23 cellular contexts compared by ENCODE assay signal in genomic region chr2:72457801-72458516, GRCh38.
DNase-seq lines count a peak whose midpoint lies in the region; TF ChIP-seq lines count a peak whose summit lies in the region.
"Had no signal": no experiment of that assay in that cellular context is flagged by ENCODE, and none has a peak within 500 bp of the region (broad histone marks: within the 10 kb centered on the region; RNA-seq: fewer than 3 reads in every experiment).

No MANE protein-coding gene starts in this region.

- CTCF ChIA-PET in RWPE1 (lab: Yijun Ruan, JAX): no interaction called here

- H3K36me3 ChIP-seq in trophoblast cell (ENCODE audit: control insufficient read depth in 1 of 2, insufficient read depth in 2 of 2, low read length in 2 of 2) (no peaks in the 10 kb centered on the region), neuronal stem cell (replicated peaks in 1 of 2; ENCODE audit: control insufficient read depth in 2 of 2, insufficient read depth in 2 of 2, low read length in 2 of 2) (no peaks in the 10 kb centered on the region)
- H3K36me3 ChIP-seq: BLaER1 had no signal

- H2BK120ac ChIP-seq in trophoblast cell (ENCODE audit: insufficient read depth, low read length, poor library complexity) (no peak overlapping the region), neuronal stem cell (ENCODE audit: low read depth, low read length) (no peak overlapping the region)

- no peak overlapping the region for H4K12ac ChIP-seq in trophoblast cell (ENCODE audit: low read depth, low read length)

- H3K4me2 ChIP-seq in trophoblast cell (ENCODE audit: low read length) (no peak overlapping the region), neuronal stem cell (ENCODE audit: insufficient read depth, low read length, poor library complexity, severe bottlenecking) (no peak overlapping the region)
- H3K4me2 ChIP-seq: BLaER1, neural progenitor cell had no signal

- H4K91ac ChIP-seq in trophoblast cell (ENCODE audit: low read depth, low read length): no peak overlapping the region
- H4K91ac ChIP-seq in neuronal stem cell (ENCODE audit: low read depth, low read length, poor library complexity): no peak overlapping the region

- no CpG with 5 or more reads among the region's 6 CpGs for WGBS in trophoblast cell (ENCODE audit: extremely low coverage, insufficient coverage, insufficient read length)
- no CpG with 5 or more reads among the region's 6 CpGs for WGBS in neuronal stem cell (ENCODE audit: extremely low coverage in 2 of 2, insufficient read length in 2 of 2, insufficient replicate concordance in 1 of 2), 2 donors

- DNase-seq in GM04503 (ENCODE audit: low read depth): peak; percentile 61
- peak; percentile 6 for DNase-seq in RWPE1 (ENCODE audit: low spot score)
- peak; percentile 36 for DNase-seq in fibroblast of mammary gland (ENCODE audit: low read depth)
- DNase-seq in trophoblast cell: peak; percentile 37 to 91
- no peak for DNase-seq in stimulated activated CD4-positive, alpha-beta T cell treated with anti-CD3 and anti-CD28 coated beads, Interleukin-2, amount 100 ng/mL, for 48 hours
- DNase-seq in medulla oblongata (ENCODE audit: extremely low spot score): no peak
- no peak for DNase-seq in neuronal stem cell (ENCODE audit: low spot score)
- DNase-seq: activated CD4-positive, alpha-beta T cell treated with anti-CD3 and anti-CD28 coated beads for 4 hours; activated CD8-positive, alpha-beta memory T cell treated with anti-CD3 and anti-CD28 coated beads, Interleukin-2, amount 10 ng/mL, durations not matched to agents 7 days and 5 days; dermis blood vessel endothelial cell; left colon; midbrain; MM.1S; NCI-H1694 treated with DMSO at 0.1 percent for 48 hours; NCI-H2227 treated with DMSO at 0.1 percent for 48 hours; NCI-H82; SJCRH30; stimulated activated CD4-positive, alpha-beta T cell treated with anti-CD3 and anti-CD28 coated beads, Interleukin-12 subunit alpha, Interleukin-12 subunit beta, amount 100 ng/mL, for 4 hours; stimulated activated CD8-positive, alpha-beta memory T cell treated with anti-CD3 and anti-CD28 coated beads, Interleukin-4, amount 100 ng/mL, for 48 hours; upper lobe of right lung had no signal

- H2BK15ac ChIP-seq in neuronal stem cell (ENCODE audit: low read length): no peak overlapping the region

- H4K8ac ChIP-seq in trophoblast cell (ENCODE audit: low read depth, low read length) (no peak overlapping the region), neuronal stem cell (ENCODE audit: low read depth, low read length) (no peak overlapping the region)

- H3K4ac ChIP-seq in trophoblast cell (ENCODE audit: low read depth, low read length): no peak overlapping the region
- H3K4ac ChIP-seq in neuronal stem cell (ENCODE audit: low read length): no peak overlapping the region

- H2AK5ac ChIP-seq in trophoblast cell (ENCODE audit: low read length) (no peak overlapping the region), neuronal stem cell (ENCODE audit: low read depth, low read length) (no peak overlapping the region)

- no peaks in the 10 kb centered on the region for H3K4me1 ChIP-seq in trophoblast cell (ENCODE audit: control insufficient read depth in 1 of 2, insufficient read depth in 2 of 2, low read length in 2 of 2)
- no peaks in the 10 kb centered on the region for H3K4me1 ChIP-seq in neuronal stem cell (ENCODE audit: control insufficient read depth in 2 of 2, insufficient read depth in 1 of 2, low read depth in 1 of 2, low read length in 2 of 2)
- H3K4me1 ChIP-seq: BLaER1, neural progenitor cell, SJCRH30, upper lobe of right lung had no signal

- no peak overlapping the region for H2AFZ ChIP-seq in trophoblast cell (ENCODE audit: insufficient read depth, low read length, poor library complexity)
- H2AFZ ChIP-seq in neuronal stem cell (ENCODE audit: low read length): no peak overlapping the region
- H2AFZ ChIP-seq: neural progenitor cell had no signal

- H3K79me1 ChIP-seq in trophoblast cell (ENCODE audit: low read length): no peaks in the 10 kb centered on the region
- no peaks in the 10 kb centered on the region for H3K79me1 ChIP-seq in neuronal stem cell (ENCODE audit: low read depth, low read length)

- H3K27ac ChIP-seq in RWPE1 (no peak overlapping the region), trophoblast cell (ENCODE audit: low read depth, low read length) (no peak overlapping the region), neuronal stem cell (replicated peaks; ENCODE audit: low read length) (no peak overlapping the region)
- H3K27ac ChIP-seq: BLaER1, HL-60, neural progenitor cell, SJCRH30, upper lobe of right lung had no signal

- no peak for TF ChIP-seq CTCF in RWPE1 (conservative IDR thresholded peaks at IDR 0.05; ENCODE audit: low read depth)
- no peak for TF ChIP-seq CTCF in fibroblast of mammary gland (conservative IDR thresholded peaks at IDR 0.05; ENCODE audit: control insufficient read depth, insufficient read depth, low read depth, low read length)

- POLR2A ChIA-PET in RWPE1 (lab: Yijun Ruan, JAX; ENCODE audit: low non-redundant PET): no interaction called here

- no peak overlapping the region for H3K23ac ChIP-seq in trophoblast cell (ENCODE audit: low read length)
- H3K23ac ChIP-seq in neuronal stem cell (ENCODE audit: low read depth, low read length, poor library complexity): no peak overlapping the region

- no peak overlapping the region for H2BK5ac ChIP-seq in trophoblast cell (ENCODE audit: low read depth, low read length, poor library complexity)
- no peak overlapping the region for H2BK5ac ChIP-seq in neuronal stem cell (ENCODE audit: low read length)

- H3K9ac ChIP-seq in trophoblast cell (ENCODE audit: low read length) (no peak overlapping the region), neuronal stem cell (ENCODE audit: low read depth, low read length, poor library complexity) (no peak overlapping the region)
- H3K9ac ChIP-seq: BLaER1, neural progenitor cell had no signal

- H2BK12ac ChIP-seq in trophoblast cell (ENCODE audit: low read length) (no peak overlapping the region), neuronal stem cell (ENCODE audit: low read length) (no peak overlapping the region)

- H3K14ac ChIP-seq in trophoblast cell (ENCODE audit: low read length) (no peak overlapping the region), neuronal stem cell (ENCODE audit: low read length) (no peak overlapping the region)

- no peaks in the 10 kb centered on the region for H3K79me2 ChIP-seq in trophoblast cell (ENCODE audit: control insufficient read depth, insufficient read depth, low read length, poor library complexity)

- H3K18ac ChIP-seq in trophoblast cell (ENCODE audit: low read length): no peak overlapping the region
- H3K18ac ChIP-seq in neuronal stem cell (ENCODE audit: low read length): no peak overlapping the region

- H3K9me3 ChIP-seq in trophoblast cell (ENCODE audit: insufficient read depth, low read depth, low read length) (no peaks in the 10 kb centered on the region), neuronal stem cell (replicated peaks in 1 of 2; ENCODE audit: control insufficient read depth in 2 of 2, insufficient read depth in 1 of 2, low read depth in 1 of 2, low read length in 2 of 2) (peaks cover 0 to 3% of the 10 kb centered on the region in 2 donors)

- H3K4me3 ChIP-seq in fibroblast of mammary gland (ENCODE audit: control insufficient read depth, low read depth, low read length) (no peak overlapping the region), trophoblast cell (ENCODE audit: low read depth, low read length) (no peak overlapping the region), neuronal stem cell (ENCODE audit: low read length in 2 of 2) (no peak overlapping the region)
- H3K4me3 ChIP-seq: BLaER1, neural progenitor cell, SJCRH30, upper lobe of right lung had no signal

- H3K27me3 ChIP-seq in trophoblast cell (ENCODE audit: insufficient read depth, low read length) (no peaks in the 10 kb centered on the region), neuronal stem cell (ENCODE audit: control insufficient read depth in 3 of 3, insufficient read depth in 3 of 3, low read depth in 1 of 3, low read length in 3 of 3) (no peaks in the 10 kb centered on the region)
- H3K27me3 ChIP-seq: BLaER1, neural progenitor cell, SJCRH30, upper lobe of right lung had no signal

Comparison
In these comparisons a context has a peak if more than half of its experiments do, and no peak if none do; other contexts are left out.
1. DNase-seq: peak in GM04503 (single experiment), RWPE1 (single experiment), fibroblast of mammary gland (single experiment) and trophoblast cell (2 of 2); none in stimulated activated CD4-positive, alpha-beta T cell treated with anti-CD3 and anti-CD28 coated beads, Interleukin-2, amount 100 ng/mL, for 48 hours (0 of 2), medulla oblongata (single experiment) and neuronal stem cell (single experiment).